Comparison of ENCODE assay signal across 8 cellular contexts in the genomic region with DNA sequence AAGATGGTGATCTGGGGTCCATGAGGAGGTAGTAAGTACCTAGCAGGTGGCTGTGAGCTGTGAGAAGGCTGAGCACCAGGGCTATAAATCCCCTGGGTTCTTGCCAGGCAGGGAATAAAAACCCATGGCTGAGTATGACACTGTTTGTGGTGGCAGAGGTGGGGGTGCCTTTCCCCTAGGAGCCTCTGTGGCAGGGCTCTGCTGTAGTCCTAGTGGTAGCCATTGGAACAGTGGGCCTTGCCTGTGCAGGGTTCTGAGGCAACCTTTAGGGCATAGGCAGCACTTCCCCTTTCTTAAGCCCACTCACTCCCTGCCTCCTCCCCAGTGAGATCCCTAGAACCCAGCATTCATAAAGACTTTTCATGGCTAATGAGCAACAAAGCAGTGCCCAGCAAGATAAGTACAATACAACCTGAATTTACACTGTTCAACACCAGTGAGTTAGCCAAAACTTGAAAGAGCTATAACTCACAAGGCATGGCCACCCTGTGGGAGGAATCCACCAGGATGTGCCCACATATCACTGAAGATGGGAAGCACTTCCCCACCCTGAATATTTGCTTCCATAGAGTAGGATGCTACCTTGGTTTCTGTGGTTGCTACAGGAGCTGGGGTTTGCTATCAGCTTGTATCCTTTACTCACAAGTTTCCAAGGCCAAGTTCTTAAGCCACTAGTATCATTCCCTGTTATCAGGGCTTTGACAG.
A peak's percentile ranks its signal among the peaks of the same experiment; 100 is the strongest.
DNase-seq lines count a peak whose midpoint lies in the region; ATAC-seq and TF ChIP-seq lines count a peak whose summit lies in the region.

No MANE protein-coding gene starts in this region.

- no peaks in the 10 kb centered on the region for H3K9me3 Mint-ChIP-seq in osteocyte (ENCODE audit: unreplicated experiment)
- H3K9me3 Mint-ChIP-seq in Caco-2 (ENCODE audit: unreplicated experiment): no peaks in the 10 kb centered on the region

- no peaks in the 10 kb centered on the region for H3K79me2 ChIP-seq in PC-3 (ENCODE audit: low read length)

- H3K4me3 ChIP-seq in PC-3 (ENCODE audit: low read length) (no peak overlapping the region), Caco-2 (ENCODE audit: low read depth, low read length) (no peak overlapping the region)

- H3K9me2 ChIP-seq in PC-3 (replicated peaks; ENCODE audit: low read length): no peaks in the 10 kb centered on the region

- H3K9ac ChIP-seq in PC-3 (ENCODE audit: low read length): no peak overlapping the region

- CTCF ChIA-PET in PC-3 (lab: Charles Lee) (no interaction called here), Caco-2 (lab: Charles Lee) (interaction anchor here (1.0 kb wide), 1 partner anchor 38 kb away, joined by 3 read pairs; no protein-coding TSS in a partner anchor)

- peak overlapping the region; percentile 93 for H3K27ac Mint-ChIP-seq in osteocyte (ENCODE audit: unreplicated experiment)
- H3K27ac Mint-ChIP-seq in Caco-2 (ENCODE audit: unreplicated experiment): no peak overlapping the region

- H3K36me3 ChIP-seq in PC-3 (ENCODE audit: low read depth, low read length): no peaks in the 10 kb centered on the region
- H3K36me3 ChIP-seq in Caco-2 (ENCODE audit: control insufficient read depth, insufficient read depth, low read length): no peaks in the 10 kb centered on the region

- H3K36me3 Mint-ChIP-seq in osteocyte (ENCODE audit: unreplicated experiment) (no peaks in the 10 kb centered on the region), Caco-2 (ENCODE audit: insufficient read depth, unreplicated experiment) (no peaks in the 10 kb centered on the region)

- H3K27ac ChIP-seq in PC-3 (ENCODE audit: low read length): peak overlapping the region; percentile 60

- TF ChIP-seq CTCF in PC-3 (conservative IDR thresholded peaks at IDR 0.05; ENCODE audit: low read depth, low read length): no peak
- TF ChIP-seq CTCF in osteocyte (IDR thresholded peaks at IDR 0.05): no peak
- no peak for TF ChIP-seq CTCF in Caco-2 (IDR thresholded peaks at IDR 0.05; ENCODE audit: insufficient read depth in 1 of 2, low read depth in 1 of 2, low read length in 1 of 2, severe bottlenecking in 1 of 2, unreplicated experiment in 1 of 2)

- intact Hi-C loops in PC-3 (cut with micrococcal nuclease): no loop called here
- intact Hi-C loops in Caco-2 (cut with micrococcal nuclease; ENCODE audit: unreplicated experiment): no loop called here

- H3K9me3 ChIP-seq in PC-3 (ENCODE audit: low read length): no peaks in the 10 kb centered on the region
- H3K9me3 ChIP-seq in Caco-2: no peaks in the 10 kb centered on the region

- H3K4me2 ChIP-seq in PC-3 (ENCODE audit: low read length): peak overlapping the region; percentile 3; the same call in 1 of the 2 replicates

- H3K27me3 Mint-ChIP-seq in osteocyte (ENCODE audit: unreplicated experiment) (no peaks in the 10 kb centered on the region), Caco-2 (ENCODE audit: insufficient read depth, unreplicated experiment) (no peaks in the 10 kb centered on the region)

- DNase-seq in PC-3 (peak; percentile 40), osteocyte (ENCODE audit: extremely low spot score, unreplicated experiment) (no peak), HuH-7 (ENCODE audit: low spot score) (no peak), Caco-2 (no peak), superior temporal gyrus (ENCODE audit: extremely low spot score) (no peak), NCI-H1694 (lab: John Stamatoyannopoulos, UW) (no peak)

- H3K4me1 ChIP-seq in PC-3 (ENCODE audit: insufficient read depth, low read length): peaks cover 62% of the 10 kb centered on the region
- peaks cover 71% of the 10 kb centered on the region for H3K4me1 ChIP-seq in Caco-2

- ATAC-seq in GM19351 (IDR thresholded peaks at IDR 0.05; ENCODE audit: unreplicated experiment): peak; percentile 56
- ATAC-seq in HG02884 (IDR thresholded peaks at IDR 0.05; ENCODE audit: unreplicated experiment): peak; percentile 40
- no peak for ATAC-seq in PC-3

- H3K27me3 ChIP-seq in PC-3 (ENCODE audit: low read length) (no peaks in the 10 kb centered on the region), Caco-2 (replicated peaks; ENCODE audit: control insufficient read depth, insufficient read depth, low read length) (no peaks in the 10 kb centered on the region)

- BruUV-seq in PC-3 (replicated peaks; lab: Mats Ljungman, UMichigan) (no TSS peak), Caco-2 (replicated peaks; lab: Mats Ljungman, UMichigan) (no TSS peak)

- no peak overlapping the region for H3K4me3 Mint-ChIP-seq in osteocyte (ENCODE audit: unreplicated experiment)
- H3K4me3 Mint-ChIP-seq in Caco-2 (ENCODE audit: unreplicated experiment): no peak overlapping the region

- H4K20me1 ChIP-seq in PC-3 (ENCODE audit: low read length): no peaks in the 10 kb centered on the region

- POLR2A ChIA-PET in PC-3 (lab: Charles Lee; ENCODE audit: unreplicated experiment): interaction anchor here (0.6 kb wide), 1 partner anchor 26 kb away, joined by 4 read pairs; no protein-coding TSS in a partner anchor
- POLR2A ChIA-PET in Caco-2 (lab: Charles Lee): no interaction called here

- H3K4me1 Mint-ChIP-seq in osteocyte (ENCODE audit: unreplicated experiment) (peaks cover 84% of the 10 kb centered on the region), Caco-2 (ENCODE audit: low read depth, unreplicated experiment) (peaks cover 44% of the 10 kb centered on the region)

- H2AFZ ChIP-seq in PC-3 (ENCODE audit: low read length): peak overlapping the region; percentile 49; the same call in 1 of the 2 replicates

- H3F3A ChIP-seq in PC-3 (ENCODE audit: low read length, unreplicated experiment): no peaks in the 10 kb centered on the region
